Comparison of ENCODE assay signal across 19 cellular contexts in the genomic region with DNA sequence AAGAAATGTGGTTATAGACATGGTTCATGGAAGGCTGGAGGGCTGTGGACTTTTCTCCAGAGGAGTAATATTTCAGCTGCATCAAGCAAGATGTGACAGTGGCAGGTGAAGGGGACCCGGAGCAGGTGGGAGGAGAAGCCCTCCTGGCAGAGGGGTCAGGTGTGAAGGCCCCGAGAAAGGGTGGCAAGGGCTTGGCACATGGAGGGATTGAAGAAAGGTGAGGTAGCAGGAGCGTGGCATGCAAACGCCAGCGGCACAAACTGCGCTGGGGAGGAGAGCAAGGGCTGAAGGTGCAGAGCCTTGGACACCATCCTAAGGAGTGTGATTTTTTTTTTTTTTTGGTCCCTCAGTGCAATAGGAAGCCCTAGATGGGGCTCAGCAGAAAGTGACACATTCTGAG.
DNase-seq lines count a peak whose midpoint lies in the region; ATAC-seq and TF ChIP-seq lines count a peak whose summit lies in the region.
"Had no signal": no experiment of that assay in that cellular context is flagged by ENCODE, and none has a peak within 500 bp of the region (broad histone marks: within the 10 kb centered on the region; RNA-seq: fewer than 3 reads in every experiment).

No MANE protein-coding gene starts in this region.

- no peaks in the 10 kb centered on the region for H3K9me3 Mint-ChIP-seq in activated CD8-positive, alpha-beta T cell treated with anti-CD3 and anti-CD28 coated beads, Interleukin-2, amount 10 ng/mL, durations not matched to agents 7 days and 5 days (ENCODE audit: insufficient read depth)
- no peaks in the 10 kb centered on the region for H3K9me3 Mint-ChIP-seq in activated CD8-positive, alpha-beta T cell treated with anti-CD3 and anti-CD28 coated beads for 36 hours
- H3K9me3 Mint-ChIP-seq in brain, result peaks cover 0 to 14% (median 0%) of the 10 kb centered on the region in 5 experiments
- peaks cover 6% of the 10 kb centered on the region for H3K9me3 Mint-ChIP-seq in stimulated activated effector memory CD8-positive, alpha-beta T cell treated with anti-CD3 and anti-CD28 coated beads, Interleukin-12 subunit alpha, Interleukin-12 subunit beta, amount 100 ng/mL, for 72 hours

- peaks cover 66% of the 10 kb centered on the region for H3K4me1 Mint-ChIP-seq in activated CD8-positive, alpha-beta T cell treated with anti-CD3 and anti-CD28 coated beads, Interleukin-2, amount 10 ng/mL, durations not matched to agents 7 days and 5 days (ENCODE audit: low read depth)
- H3K4me1 Mint-ChIP-seq in activated CD8-positive, alpha-beta T cell treated with anti-CD3 and anti-CD28 coated beads for 36 hours (ENCODE audit: low read depth), result peaks cover 39% of the 10 kb centered on the region
- H3K4me1 Mint-ChIP-seq in brain, result peaks cover 37% of the 10 kb centered on the region
- peaks cover 47% of the 10 kb centered on the region for H3K4me1 Mint-ChIP-seq in stimulated activated effector memory CD8-positive, alpha-beta T cell treated with anti-CD3 and anti-CD28 coated beads, Interleukin-12 subunit alpha, Interleukin-12 subunit beta, amount 100 ng/mL, for 72 hours

- POLR2A ChIA-PET in activated CD8-positive, alpha-beta T cell treated with anti-CD3 and anti-CD28 coated beads, Interleukin-2, amount 10 ng/mL, durations not matched to agents 7 days and 5 days (lab: Charles Lee), result no interaction called here
- POLR2A ChIA-PET in activated CD8-positive, alpha-beta T cell treated with anti-CD3 and anti-CD28 coated beads for 36 hours (lab: Charles Lee), result no interaction called here

- no peaks in the 10 kb centered on the region for H3K27me3 Mint-ChIP-seq in activated CD8-positive, alpha-beta T cell treated with anti-CD3 and anti-CD28 coated beads, Interleukin-2, amount 10 ng/mL, durations not matched to agents 7 days and 5 days (ENCODE audit: low read depth)
- H3K27me3 Mint-ChIP-seq in activated CD8-positive, alpha-beta T cell treated with anti-CD3 and anti-CD28 coated beads for 36 hours, result peaks cover 2% of the 10 kb centered on the region
- peaks cover 2% of the 10 kb centered on the region for H3K27me3 Mint-ChIP-seq in brain
- H3K27me3 Mint-ChIP-seq: B cell had no signal

- ATAC-seq in activated CD8-positive, alpha-beta T cell treated with anti-CD3 and anti-CD28 coated beads, Interleukin-2, amount 10 ng/mL, durations not matched to agents 7 days and 5 days, result no peak
- no peak for ATAC-seq in activated CD8-positive, alpha-beta T cell treated with anti-CD3 and anti-CD28 coated beads for 36 hours
- no peak for ATAC-seq in stimulated activated effector memory CD8-positive, alpha-beta T cell treated with anti-CD3 and anti-CD28 coated beads, Interleukin-12 subunit alpha, Interleukin-12 subunit beta, amount 100 ng/mL, for 72 hours
- ATAC-seq: Right ventricle myocardium inferior had no signal

- peaks cover 10% of the 10 kb centered on the region for H3K36me3 Mint-ChIP-seq in activated CD8-positive, alpha-beta T cell treated with anti-CD3 and anti-CD28 coated beads, Interleukin-2, amount 10 ng/mL, durations not matched to agents 7 days and 5 days (ENCODE audit: low read depth)
- no peaks in the 10 kb centered on the region for H3K36me3 Mint-ChIP-seq in activated CD8-positive, alpha-beta T cell treated with anti-CD3 and anti-CD28 coated beads for 36 hours (ENCODE audit: low read depth)
- H3K36me3 Mint-ChIP-seq in brain, result no peaks in the 10 kb centered on the region
- H3K36me3 Mint-ChIP-seq in stimulated activated effector memory CD8-positive, alpha-beta T cell treated with anti-CD3 and anti-CD28 coated beads, Interleukin-12 subunit alpha, Interleukin-12 subunit beta, amount 100 ng/mL, for 72 hours, result peaks cover 6% of the 10 kb centered on the region

- no peak for TF ChIP-seq CTCF in activated CD8-positive, alpha-beta T cell treated with anti-CD3 and anti-CD28 coated beads for 36 hours (IDR thresholded peaks at IDR 0.05)
- TF ChIP-seq CTCF in brain (conservative IDR thresholded peaks at IDR 0.05), result no peak

- no peak overlapping the region for H3K4me3 Mint-ChIP-seq in activated CD8-positive, alpha-beta T cell treated with anti-CD3 and anti-CD28 coated beads, Interleukin-2, amount 10 ng/mL, durations not matched to agents 7 days and 5 days
- H3K4me3 Mint-ChIP-seq in activated CD8-positive, alpha-beta T cell treated with anti-CD3 and anti-CD28 coated beads for 36 hours, result no peak overlapping the region
- H3K4me3 Mint-ChIP-seq in brain, result no peak overlapping the region
- H3K4me3 Mint-ChIP-seq in stimulated activated effector memory CD8-positive, alpha-beta T cell treated with anti-CD3 and anti-CD28 coated beads, Interleukin-12 subunit alpha, Interleukin-12 subunit beta, amount 100 ng/mL, for 72 hours, result no peak overlapping the region
- H3K4me3 Mint-ChIP-seq: B cell, IgD-negative memory B cell had no signal

- CTCF ChIA-PET in activated CD8-positive, alpha-beta T cell treated with anti-CD3 and anti-CD28 coated beads, Interleukin-2, amount 10 ng/mL, durations not matched to agents 7 days and 5 days (lab: Charles Lee), result interaction anchor here (2.5 kb wide), 1 partner anchor 200 kb away, joined by 6 read pairs; no protein-coding TSS in a partner anchor
- CTCF ChIA-PET in activated CD8-positive, alpha-beta T cell treated with anti-CD3 and anti-CD28 coated beads for 36 hours (lab: Charles Lee), result no interaction called here

- DNase-seq in activated CD8-positive, alpha-beta T cell treated with anti-CD3 and anti-CD28 coated beads, Interleukin-2, amount 10 ng/mL, durations not matched to agents 7 days and 5 days, result no peak
- no peak for DNase-seq in activated CD8-positive, alpha-beta T cell treated with anti-CD3 and anti-CD28 coated beads for 36 hours
- DNase-seq in mesenteric fat pad (ENCODE audit: low spot score) (peak; percentile 39), pons (ENCODE audit: low spot score) (no peak), NCI-H446 treated with DMSO at 0.1 percent for 48 hours (lab: John Stamatoyannopoulos, UW) (no peak), occipital lobe (lab: John Stamatoyannopoulos, UW) (no peak)
- no peak for DNase-seq in stimulated activated effector memory CD8-positive, alpha-beta T cell treated with anti-CD3 and anti-CD28 coated beads, Interleukin-12 subunit alpha, Interleukin-12 subunit beta, amount 100 ng/mL, for 72 hours (ENCODE audit: low spot score in 2 of 2)
- DNase-seq: DMS53, EL, GF-D8, NCI-H1417, NCI-H1694 treated with DMSO at 0.1 percent for 48 hours, NCI-H2081 treated with DMSO at 0.1 percent for 48 hours, NCI-H2171 treated with DMSO at 0.1 percent for 48 hours, NCI-H526 had no signal

- H3K27ac Mint-ChIP-seq in activated CD8-positive, alpha-beta T cell treated with anti-CD3 and anti-CD28 coated beads, Interleukin-2, amount 10 ng/mL, durations not matched to agents 7 days and 5 days, result peak overlapping the region; percentile 46
- no peak overlapping the region for H3K27ac Mint-ChIP-seq in activated CD8-positive, alpha-beta T cell treated with anti-CD3 and anti-CD28 coated beads for 36 hours
- peak overlapping the region in 3 of 5 experiments; percentile 7 to 56 (median 31) for H3K27ac Mint-ChIP-seq in brain
- H3K27ac Mint-ChIP-seq in stimulated activated effector memory CD8-positive, alpha-beta T cell treated with anti-CD3 and anti-CD28 coated beads, Interleukin-12 subunit alpha, Interleukin-12 subunit beta, amount 100 ng/mL, for 72 hours, result peak overlapping the region; percentile 26
- H3K27ac Mint-ChIP-seq: B cell, IgD-negative memory B cell had no signal

- intact Hi-C loops in activated CD8-positive, alpha-beta T cell treated with anti-CD3 and anti-CD28 coated beads for 36 hours (cut with micrococcal nuclease), result no loop called here
